ENCODE assay signal across 26 cellular contexts in the genomic region with DNA sequence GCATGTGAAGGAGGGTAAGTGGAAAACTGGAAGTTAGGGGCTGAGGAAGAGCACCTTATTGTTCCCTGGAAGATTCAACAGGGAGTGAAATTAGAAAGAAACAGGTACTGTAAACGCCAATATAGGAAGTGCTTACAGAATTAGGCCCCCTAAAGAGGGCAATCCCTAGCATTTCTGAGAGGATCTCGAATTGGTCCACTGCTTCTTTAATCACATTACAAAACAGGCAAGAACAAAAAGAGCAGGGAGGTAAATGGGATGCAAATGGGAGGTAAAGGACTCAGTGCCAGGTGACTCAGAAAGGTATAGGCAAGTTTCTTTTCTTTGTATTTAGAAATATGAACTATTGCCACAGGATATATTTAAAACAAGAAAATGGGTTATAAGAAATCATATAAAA.
"Had no signal": no experiment of that assay in that cellular context is flagged by ENCODE, and none has a peak within 500 bp of the region (broad histone marks: within the 10 kb centered on the region; RNA-seq: fewer than 3 reads in every experiment).

No MANE protein-coding gene starts in this region.

- ATAC-seq: activated CD8-positive, alpha-beta memory T cell treated with anti-CD3 and anti-CD28 coated beads, Interleukin-2, amount 10 ng/mL, durations not matched to agents 7 days and 5 days; activated naive CD4-positive, alpha-beta T cell treated with anti-CD3 and anti-CD28 coated beads, Interleukin-2, amount 50 U/mL, for 72 hours; activated naive CD8-positive, alpha-beta T cell treated with anti-CD3 and anti-CD28 coated beads, Interleukin-2, amount 50 U/mL, for 24 hours; body of pancreas; PC-3 had no signal

- H3K36me3 Mint-ChIP-seq: activated CD8-positive, alpha-beta memory T cell treated with anti-CD3 and anti-CD28 coated beads, Interleukin-2, amount 10 ng/mL, durations not matched to agents 7 days and 5 days; activated naive CD4-positive, alpha-beta T cell treated with anti-CD3 and anti-CD28 coated beads, Interleukin-2, amount 50 U/mL, for 72 hours had no signal

- H3K9me3 Mint-ChIP-seq: activated B cell treated with CpG ODN at 0.5 μM for 24 hours; activated CD4-positive, alpha-beta T cell treated with anti-CD3 and anti-CD28 coated beads, Interleukin-2, amount 10 ng/mL, durations not matched to agents 24 days and 14 days; activated naive CD4-positive, alpha-beta T cell treated with anti-CD3 and anti-CD28 coated beads, Interleukin-2, amount 50 U/mL, for 72 hours; activated naive CD8-positive, alpha-beta T cell treated with anti-CD3 and anti-CD28 coated beads, Interleukin-2, amount 50 U/mL, for 24 hours; activated T-cell treated with anti-CD3 and anti-CD28 coated beads, Interleukin-2, amount 50 U/mL, for 24 hours; activated T-helper 1 cell treated with anti-CD3 and anti-CD28 coated beads, Interleukin-12 subunit alpha, Interleukin-12 subunit beta, Interleukin-2, Interleukin-4 antibody, amounts not matched to agents 30 ng/mL and 10 ng/mL and 1 ng/mL, durations not matched to agents 14 hours and 24 hours and 36 hours; central memory CD8-positive, alpha-beta T cell; T-helper 1 cell treated with Interleukin-12 subunit alpha and Interleukin-12 subunit beta and Interleukin-4 antibody, amounts not matched to agents 30 μg/mL and 1 μg/mL, for 36 hours had no signal

- H3K4me3 ChIP-seq: ascending aorta, body of pancreas had no signal

- H3K36me3 ChIP-seq: ascending aorta had no signal

- DNase-seq: activated B cell treated with CpG ODN at 0.5 μM for 24 hours; activated CD4-positive, alpha-beta T cell treated with anti-CD3 and anti-CD28 coated beads for 1 hour; activated CD4-positive, alpha-beta T cell treated with anti-CD3 and anti-CD28 coated beads, Interleukin-2, amount 10 ng/mL, durations not matched to agents 24 days and 14 days; activated CD4-positive, alpha-beta T cell treated with anti-CD3 and anti-CD28 coated beads, Interleukin-2, amount 50 U/mL, for 48 hours; activated CD8-positive, alpha-beta memory T cell treated with anti-CD3 and anti-CD28 coated beads, Interleukin-2, amount 10 ng/mL, durations not matched to agents 7 days and 5 days; activated effector memory CD4-positive, alpha-beta T cell treated with Interleukin-2 at 50 U/mL for 16 hours; activated naive CD4-positive, alpha-beta T cell; activated naive CD8-positive, alpha-beta T cell treated with anti-CD3 and anti-CD28 coated beads, Interleukin-2, amount 50 U/mL, for 24 hours; activated T-cell treated with anti-CD3 and anti-CD28 coated beads, Interleukin-2, amount 50 U/mL, for 24 hours; amniotic stem cell; body of pancreas; KG1; NCI-H1092; NCI-H1417; NCI-H1930; NCI-H345; NCI-H510A; NCI-H526 treated with DMSO at 0.1 percent for 48 hours; NCI-H82; PC-3; SHP77 treated with DMSO at 0.1 percent for 48 hours had no signal

- H3K27ac ChIP-seq: ascending aorta, body of pancreas had no signal

- H3K4me1 Mint-ChIP-seq: activated B cell treated with CpG ODN at 0.5 μM for 24 hours; activated CD4-positive, alpha-beta T cell treated with anti-CD3 and anti-CD28 coated beads, Interleukin-2, amount 10 ng/mL, durations not matched to agents 24 days and 14 days; activated CD8-positive, alpha-beta memory T cell treated with anti-CD3 and anti-CD28 coated beads, Interleukin-2, amount 10 ng/mL, durations not matched to agents 7 days and 5 days; activated naive CD8-positive, alpha-beta T cell treated with anti-CD3 and anti-CD28 coated beads, Interleukin-2, amount 50 U/mL, for 24 hours; central memory CD8-positive, alpha-beta T cell had no signal

- H3K27ac Mint-ChIP-seq: activated B cell treated with CpG ODN at 0.5 μM for 24 hours; activated CD4-positive, alpha-beta T cell treated with anti-CD3 and anti-CD28 coated beads, Interleukin-2, amount 10 ng/mL, durations not matched to agents 24 days and 14 days; activated CD8-positive, alpha-beta memory T cell treated with anti-CD3 and anti-CD28 coated beads, Interleukin-2, amount 10 ng/mL, durations not matched to agents 7 days and 5 days; activated naive CD4-positive, alpha-beta T cell treated with anti-CD3 and anti-CD28 coated beads, Interleukin-2, amount 50 U/mL, for 72 hours; activated naive CD8-positive, alpha-beta T cell treated with anti-CD3 and anti-CD28 coated beads, Interleukin-2, amount 50 U/mL, for 24 hours; activated T-cell treated with anti-CD3 and anti-CD28 coated beads, Interleukin-2, amount 50 U/mL, for 24 hours; activated T-helper 1 cell treated with anti-CD3 and anti-CD28 coated beads, Interleukin-12 subunit alpha, Interleukin-12 subunit beta, Interleukin-2, Interleukin-4 antibody, amounts not matched to agents 30 ng/mL and 10 ng/mL and 1 ng/mL, durations not matched to agents 14 hours and 24 hours and 36 hours; T-helper 1 cell treated with Interleukin-12 subunit alpha and Interleukin-12 subunit beta and Interleukin-4 antibody, amounts not matched to agents 30 μg/mL and 1 μg/mL, for 36 hours had no signal

- H3K27me3 Mint-ChIP-seq: activated B cell treated with CpG ODN at 0.5 μM for 24 hours; central memory CD8-positive, alpha-beta T cell had no signal

- H3K4me3 Mint-ChIP-seq: activated B cell treated with CpG ODN at 0.5 μM for 24 hours; activated CD4-positive, alpha-beta T cell treated with anti-CD3 and anti-CD28 coated beads, Interleukin-2, amount 10 ng/mL, durations not matched to agents 24 days and 14 days; activated CD8-positive, alpha-beta memory T cell treated with anti-CD3 and anti-CD28 coated beads, Interleukin-2, amount 10 ng/mL, durations not matched to agents 7 days and 5 days; activated naive CD8-positive, alpha-beta T cell treated with anti-CD3 and anti-CD28 coated beads, Interleukin-2, amount 50 U/mL, for 24 hours; activated T-cell treated with anti-CD3 and anti-CD28 coated beads, Interleukin-2, amount 50 U/mL, for 24 hours; activated T-helper 1 cell treated with anti-CD3 and anti-CD28 coated beads, Interleukin-12 subunit alpha, Interleukin-12 subunit beta, Interleukin-2, Interleukin-4 antibody, amounts not matched to agents 30 ng/mL and 10 ng/mL and 1 ng/mL, durations not matched to agents 14 hours and 24 hours and 36 hours; central memory CD8-positive, alpha-beta T cell; T-helper 1 cell treated with Interleukin-12 subunit alpha and Interleukin-12 subunit beta and Interleukin-4 antibody, amounts not matched to agents 30 μg/mL and 1 μg/mL, for 36 hours had no signal

- H3K9me3 ChIP-seq: ascending aorta, body of pancreas had no signal

- H3K4me1 ChIP-seq: ascending aorta, body of pancreas had no signal

- H3K27me3 ChIP-seq: ascending aorta, body of pancreas had no signal
